8 cellular contexts compared by ENCODE assay signal in the genomic region with DNA sequence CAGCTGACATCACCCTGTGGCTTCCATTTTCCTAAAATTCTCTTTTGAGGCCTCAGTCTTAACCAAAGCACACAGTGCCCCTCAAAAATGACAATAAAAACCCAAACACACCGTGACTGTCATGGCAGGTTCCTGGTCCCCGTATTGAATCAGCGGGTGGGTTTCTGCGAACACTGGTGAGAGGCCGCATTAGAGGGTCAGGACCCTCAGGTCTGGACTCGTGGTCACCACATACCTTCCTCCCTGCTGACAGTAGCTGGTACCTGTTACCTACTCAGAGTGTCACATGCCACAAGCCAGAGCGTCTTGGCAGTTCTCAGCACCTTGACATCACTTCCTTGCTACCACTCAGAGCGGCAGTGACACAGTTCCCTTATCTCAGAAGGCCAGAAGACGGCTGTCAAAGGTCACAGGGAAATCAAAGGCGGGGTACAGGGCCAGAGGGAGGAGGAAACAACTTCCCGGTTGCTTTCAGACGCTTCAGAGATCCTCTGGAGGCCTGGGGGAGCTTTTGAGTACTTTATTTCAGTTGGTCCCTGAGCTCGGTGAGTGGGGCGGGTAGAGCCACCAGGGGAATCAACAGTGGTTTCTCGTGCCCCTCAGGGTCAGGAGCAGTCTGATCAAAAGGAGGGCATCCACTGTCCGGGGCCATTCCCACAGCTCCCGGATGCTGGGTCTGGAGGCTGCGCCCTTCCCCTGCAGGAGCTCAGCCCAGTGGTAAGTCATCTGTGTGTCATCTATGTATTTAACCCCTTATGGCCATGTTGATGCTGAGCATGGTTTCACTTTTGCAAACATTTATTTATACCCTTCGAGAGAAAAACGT. TPM values are rescaled to one million over a fixed set of nuclear protein-coding genes. Genes with fewer than 3 reads are reported as not detected.
DNase-seq lines count a peak whose midpoint lies in the region; ATAC-seq, FAIRE-seq and TF ChIP-seq lines count a peak whose summit lies in the region.

CCR5AS (minus strand) TSS at position 281 of the 826 bp plus-strand sequence.
A gene with protein sequence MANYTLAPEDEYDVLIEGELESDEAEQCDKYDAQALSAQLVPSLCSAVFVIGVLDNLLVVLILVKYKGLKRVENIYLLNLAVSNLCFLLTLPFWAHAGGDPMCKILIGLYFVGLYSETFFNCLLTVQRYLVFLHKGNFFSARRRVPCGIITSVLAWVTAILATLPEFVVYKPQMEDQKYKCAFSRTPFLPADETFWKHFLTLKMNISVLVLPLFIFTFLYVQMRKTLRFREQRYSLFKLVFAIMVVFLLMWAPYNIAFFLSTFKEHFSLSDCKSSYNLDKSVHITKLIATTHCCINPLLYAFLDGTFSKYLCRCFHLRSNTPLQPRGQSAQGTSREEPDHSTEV (plus strand): TSS at position 474 of the 826 bp plus-strand sequence. CDS start 821 bp downstream, outside the sequence.

- peak within 1 kb of the TSS; percentile 39 for H3K4me3 ChIP-seq in GM12864 (ENCODE audit: low read depth, low read length)
- H3K4me3 ChIP-seq in Peyer's patch, result peak within 1 kb of the TSS; percentile 24 to 57 (median 44)
- H3K4me3 ChIP-seq in kidney (ENCODE audit: low read length in 2 of 2), result peak within 1 kb of the TSS; percentile 14 to 24

- no peaks in the 10 kb centered on the region for H3K27me3 ChIP-seq in Peyer's patch

- H3K9me3 ChIP-seq in Peyer's patch (no peaks in the 10 kb centered on the region), kidney (ENCODE audit: control insufficient read depth in 1 of 2, low read length in 2 of 2) (no peaks in the 10 kb centered on the region)

- no peak for DNase-seq in GM12864 (ENCODE audit: low read depth)
- DNase-seq in Peyer's patch, result peak; percentile 45 to 93 (median 86)
- DNase-seq in activated naive CD8-positive, alpha-beta T cell treated with anti-CD3 and anti-CD28 coated beads for 36 hours, result peak; percentile 41
- DNase-seq in kidney, result peak; percentile 84
- peak; percentile 37 for DNase-seq in stimulated activated CD4-positive, alpha-beta T cell treated with anti-CD3 and anti-CD28 coated beads, Interleukin-1b, Interleukin-23, amount 100 ng/mL, for 48 hours
- DNase-seq in NCI-H345 treated with DMSO at 0.1 percent for 48 hours (lab: John Stamatoyannopoulos, UW; ENCODE audit: unreplicated experiment), result no peak

- H3K9me3 Mint-ChIP-seq in activated naive CD8-positive, alpha-beta T cell treated with anti-CD3 and anti-CD28 coated beads for 36 hours, result no peaks in the 10 kb centered on the region

- H3K36me3 Mint-ChIP-seq in activated naive CD8-positive, alpha-beta T cell treated with anti-CD3 and anti-CD28 coated beads for 36 hours, result peaks cover 3% of the 10 kb centered on the region

- no peaks in the 10 kb centered on the region for H3K27me3 Mint-ChIP-seq in activated naive CD8-positive, alpha-beta T cell treated with anti-CD3 and anti-CD28 coated beads for 36 hours

- ATAC-seq in HG02642 (IDR thresholded peaks at IDR 0.05; ENCODE audit: poor library complexity, unreplicated experiment), result no peak
- ATAC-seq in HG03521 (IDR thresholded peaks at IDR 0.05; ENCODE audit: unreplicated experiment), result no peak

- H3K27ac ChIP-seq in Peyer's patch (peak within 1 kb of the TSS; percentile 69 to 97 (median 85)), kidney (ENCODE audit: low read depth in 2 of 2, low read length in 2 of 2) (peak within 1 kb of the TSS; percentile 65 to 90)

- peaks cover 33% of the 10 kb centered on the region for H3K4me1 Mint-ChIP-seq in activated naive CD8-positive, alpha-beta T cell treated with anti-CD3 and anti-CD28 coated beads for 36 hours

- no peak for TF ChIP-seq CTCF in GM12864 (IDR thresholded peaks at IDR 0.05; ENCODE audit: low read depth, low read length, missing control alignments)
- TF ChIP-seq CTCF in Peyer's patch (IDR thresholded peaks at IDR 0.05), result peak in 1 of 6 experiments; percentile 2
- no peak for TF ChIP-seq CTCF in kidney (IDR thresholded peaks at IDR 0.05; ENCODE audit: borderline replicate concordance, extremely low read depth, insufficient read depth)

- H3K4me1 ChIP-seq in Peyer's patch (peaks cover 0 to 38% (median 8%) of the 10 kb centered on the region in 4 donors), kidney (ENCODE audit: control insufficient read depth in 1 of 2, insufficient read depth in 1 of 2, low read depth in 1 of 2, low read length in 2 of 2) (peaks cover 9 to 15% of the 10 kb centered on the region in 2 donors)

- peak within 1 kb of the TSS in 1 of 2 donors; percentile 49 for H3K9ac ChIP-seq in kidney (ENCODE audit: low read length in 2 of 2)

- no peak for FAIRE-seq in kidney (lab: Jason Lieb, UNC)

- H3K36me3 ChIP-seq in Peyer's patch (no peaks in the 10 kb centered on the region), kidney (ENCODE audit: control insufficient read depth in 1 of 2, insufficient read depth in 2 of 2, low read length in 2 of 2) (no peaks in the 10 kb centered on the region)

- intact Hi-C loops in kidney (cut with DNase I), result no loop called here

- H3K4me3 Mint-ChIP-seq in activated naive CD8-positive, alpha-beta T cell treated with anti-CD3 and anti-CD28 coated beads for 36 hours, result peak within 1 kb of the TSS; percentile 85

- peak within 1 kb of the TSS; percentile 86 for H3K27ac Mint-ChIP-seq in activated naive CD8-positive, alpha-beta T cell treated with anti-CD3 and anti-CD28 coated beads for 36 hours

- peak; percentile 83 to 94 for TF ChIP-seq POLR2A in Peyer's patch (IDR thresholded peaks at IDR 0.05)

RNA-seq across cellular contexts. Expression of the second gene that starts in this region (rescaled TPM):
- total RNA-seq in Peyer's patch (10 to 100 TPM in 3 of 4 donors, not detected in 1; 13.5 to 21.2 (median 16.0) TPM), kidney (2.8 TPM)
- total RNA-seq in activated naive CD8-positive, alpha-beta T cell treated with anti-CD3 and anti-CD28 coated beads for 36 hours, result 1 to 10 TPM; 3.1 to 3.4 TPM
- polyA plus RNA-seq in kidney (ENCODE audit: insufficient read depth, low read depth, low replicate concordance), result 2.1 TPM

Comparison
In these comparisons a context has a peak if more than half of its experiments do, and no peak if none do; other contexts are left out.
1. DNase-seq: peak in Peyer's patch (3 of 3), activated naive CD8-positive, alpha-beta T cell treated with anti-CD3 and anti-CD28 coated beads for 36 hours (single experiment), kidney (single experiment) and stimulated activated CD4-positive, alpha-beta T cell treated with anti-CD3 and anti-CD28 coated beads, Interleukin-1b, Interleukin-23, amount 100 ng/mL, for 48 hours (single experiment); none in GM12864 (single experiment) and NCI-H345 treated with DMSO at 0.1 percent for 48 hours (single experiment).
2. Peak in every context shown above with its lines, with median percentiles within 50 percentile points of each other: H3K4me3 ChIP-seq.